In genomic region chr1:10033359-10033845, GRCh38 we compare ENCODE assay signal across 8 cellular contexts. TPM values are rescaled to one million over a fixed set of nuclear protein-coding genes. Genes with fewer than 3 reads are reported as not detected.
DNase-seq lines count a peak whose midpoint lies in the region; ATAC-seq, FAIRE-seq and TF ChIP-seq lines count a peak whose summit lies in the region.

No MANE protein-coding gene starts in this region.

- FAIRE-seq in pancreas (lab: Jason Lieb, UNC), result no peak

- POLR2A ChIA-PET in activated CD8-positive, alpha-beta T cell treated with anti-CD3 and anti-CD28 coated beads, Interleukin-2, amount 10 ng/mL, durations not matched to agents 7 days and 5 days (lab: Charles Lee), result no interaction called here

- H3K27me3 Mint-ChIP-seq in activated CD8-positive, alpha-beta T cell treated with anti-CD3 and anti-CD28 coated beads, Interleukin-2, amount 10 ng/mL, durations not matched to agents 7 days and 5 days (ENCODE audit: low read depth), result no peaks in the 10 kb centered on the region
- H3K27me3 Mint-ChIP-seq in glutamatergic neuron (ENCODE audit: unreplicated experiment), result no peaks in the 10 kb centered on the region

- peak overlapping the region; percentile 89 for H3K27ac Mint-ChIP-seq in activated CD8-positive, alpha-beta T cell treated with anti-CD3 and anti-CD28 coated beads, Interleukin-2, amount 10 ng/mL, durations not matched to agents 7 days and 5 days
- peak overlapping the region; percentile 82 for H3K27ac Mint-ChIP-seq in glutamatergic neuron (ENCODE audit: unreplicated experiment)

- peaks cover 24% of the 10 kb centered on the region for H3K4me1 Mint-ChIP-seq in activated CD8-positive, alpha-beta T cell treated with anti-CD3 and anti-CD28 coated beads, Interleukin-2, amount 10 ng/mL, durations not matched to agents 7 days and 5 days (ENCODE audit: low read depth)
- H3K4me1 Mint-ChIP-seq in glutamatergic neuron (ENCODE audit: low read depth, unreplicated experiment), result peaks cover 15% of the 10 kb centered on the region

- H3K4me3 ChIP-seq in pancreas, result peak overlapping the region; percentile 86 to 96 (median 95)

- H3K4me3 Mint-ChIP-seq in activated CD8-positive, alpha-beta T cell treated with anti-CD3 and anti-CD28 coated beads, Interleukin-2, amount 10 ng/mL, durations not matched to agents 7 days and 5 days, result peak overlapping the region; percentile 95
- H3K4me3 Mint-ChIP-seq in glutamatergic neuron (ENCODE audit: unreplicated experiment), result peak overlapping the region; percentile 91

- peaks cover 7 to 15% (median 10%) of the 10 kb centered on the region in 3 donors for H3K4me1 ChIP-seq in pancreas

- peak overlapping the region; percentile 83 to 97 (median 90) for H3K27ac ChIP-seq in pancreas

- peak; percentile 17 for DNase-seq in NCI-H345 (lab: John Stamatoyannopoulos, UW)
- DNase-seq in NCI-H345 treated with DMSO at 0.1 percent for 48 hours (lab: John Stamatoyannopoulos, UW; ENCODE audit: unreplicated experiment), result no peak
- DNase-seq in LHCN-M2 (ENCODE audit: low read depth), result peak; percentile 22
- peak; percentile 35 for DNase-seq in activated CD8-positive, alpha-beta T cell treated with anti-CD3 and anti-CD28 coated beads, Interleukin-2, amount 10 ng/mL, durations not matched to agents 7 days and 5 days
- DNase-seq in glutamatergic neuron, result peak; percentile 21
- DNase-seq in pancreas, result peak in 2 of 6 donors; percentile 26 to 33

- ATAC-seq in GM21529 (IDR thresholded peaks at IDR 0.05; ENCODE audit: unreplicated experiment) (peak; percentile 15), pancreas (peak; percentile 36 to 62 (median 54)), HG02840 (IDR thresholded peaks at IDR 0.05; ENCODE audit: low FRiP score, unreplicated experiment) (no peak)
- peak; percentile 42 for ATAC-seq in activated CD8-positive, alpha-beta T cell treated with anti-CD3 and anti-CD28 coated beads, Interleukin-2, amount 10 ng/mL, durations not matched to agents 7 days and 5 days

- no peaks in the 10 kb centered on the region for H3K9me3 ChIP-seq in pancreas

- H3K36me3 Mint-ChIP-seq in activated CD8-positive, alpha-beta T cell treated with anti-CD3 and anti-CD28 coated beads, Interleukin-2, amount 10 ng/mL, durations not matched to agents 7 days and 5 days (ENCODE audit: low read depth), result no peaks in the 10 kb centered on the region
- no peaks in the 10 kb centered on the region for H3K36me3 Mint-ChIP-seq in glutamatergic neuron (ENCODE audit: unreplicated experiment)

- intact Hi-C loops in pancreas (cut with DNase I), result no loop called here

- 0 to 1% methylated on average over 19 of the region's 19 CpGs for WGBS in pancreas, 2 donors

- no peaks in the 10 kb centered on the region for H3K27me3 ChIP-seq in pancreas

- H3K36me3 ChIP-seq in pancreas, result no peaks in the 10 kb centered on the region

- H3K9me3 Mint-ChIP-seq in activated CD8-positive, alpha-beta T cell treated with anti-CD3 and anti-CD28 coated beads, Interleukin-2, amount 10 ng/mL, durations not matched to agents 7 days and 5 days (ENCODE audit: insufficient read depth), result no peaks in the 10 kb centered on the region
- peaks cover 8% of the 10 kb centered on the region for H3K9me3 Mint-ChIP-seq in glutamatergic neuron (ENCODE audit: unreplicated experiment)

- CTCF ChIA-PET in activated CD8-positive, alpha-beta T cell treated with anti-CD3 and anti-CD28 coated beads, Interleukin-2, amount 10 ng/mL, durations not matched to agents 7 days and 5 days (lab: Charles Lee), result interaction anchor here (1.0 to 2.2 kb wide), 5 partner anchors 13 to 396 kb away, joined by 3 to 8 read pairs (median 6); partner anchors contain the start of genes CENPS, LZIC and NMNAT1

- TF ChIP-seq CTCF in glutamatergic neuron (IDR thresholded peaks at IDR 0.05; ENCODE audit: partially characterized antibody, unreplicated experiment) (no peak), pancreas (IDR thresholded peaks at IDR 0.05) (no peak)

RNA-seq across cellular contexts. Expression of gene UBE4B, which starts 0.6 kb away (rescaled TPM):
- total RNA-seq in LHCN-M2 (2014; rRNA removed), result 24.7 and 27.6 TPM in 2 replicates
- 16.1 TPM for polyA plus RNA-seq in LHCN-M2 (2012)
- 10 to 100 TPM; 30.7 to 32.0 TPM for total RNA-seq in activated CD8-positive, alpha-beta T cell treated with anti-CD3 and anti-CD28 coated beads, Interleukin-2, amount 10 ng/mL, durations not matched to agents 7 days and 5 days
- 94.1 TPM for total RNA-seq in glutamatergic neuron (ENCODE audit: unreplicated experiment)
- 10 to 100 TPM; 27.5 to 45.3 (median 35.2) TPM for total RNA-seq in pancreas
- 10 to 100 TPM; 13.0 to 16.7 TPM for polyA plus RNA-seq in pancreas

RNA-seq across cellular contexts. Expression of gene RBP7, which starts 36.4 kb away (rescaled TPM):
- not detected in 2 replicates for total RNA-seq in LHCN-M2 (2014; rRNA removed)
- 0.30 TPM for polyA plus RNA-seq in LHCN-M2 (2012)
- not detected for total RNA-seq in activated CD8-positive, alpha-beta T cell treated with anti-CD3 and anti-CD28 coated beads, Interleukin-2, amount 10 ng/mL, durations not matched to agents 7 days and 5 days
- total RNA-seq in glutamatergic neuron (ENCODE audit: unreplicated experiment), result not detected
- total RNA-seq in pancreas, result 1 to 10 TPM in 4 of 6 donors, under 1 TPM in 2; 0.76 to 3.5 (median 2.3) TPM
- polyA plus RNA-seq in pancreas, result 10 to 100 TPM in 1 of 2 donors, 1 to 10 TPM in 1; 7.7 to 17.4 TPM
